ENCODE assay signal across 2 cellular contexts in genomic region chr19:6059996-6060599, GRCh38.
TF ChIP-seq lines count a peak whose summit lies in the region.

No MANE protein-coding gene starts in this region.

TF ChIP-seq in A549, 52 proteins besides CTCF, POLR2A, EP300 and RAD21 (continued from another document):
- TF ChIP-seq HOXA7 (CRISPR knock-in tag; IDR thresholded peaks at IDR 0.05) = no peak
- no peak for TF ChIP-seq MAZ (IDR thresholded peaks at IDR 0.05; ENCODE audit: borderline replicate concordance, low read depth, low read length)
- TF ChIP-seq, protein P1, sequence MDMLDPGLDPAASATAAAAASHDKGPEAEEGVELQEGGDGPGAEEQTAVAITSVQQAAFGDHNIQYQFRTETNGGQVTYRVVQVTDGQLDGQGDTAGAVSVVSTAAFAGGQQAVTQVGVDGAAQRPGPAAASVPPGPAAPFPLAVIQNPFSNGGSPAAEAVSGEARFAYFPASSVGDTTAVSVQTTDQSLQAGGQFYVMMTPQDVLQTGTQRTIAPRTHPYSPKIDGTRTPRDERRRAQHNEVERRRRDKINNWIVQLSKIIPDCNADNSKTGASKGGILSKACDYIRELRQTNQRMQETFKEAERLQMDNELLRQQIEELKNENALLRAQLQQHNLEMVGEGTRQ (IDR thresholded peaks at IDR 0.05) = no peak
- TF ChIP-seq, protein P2, sequence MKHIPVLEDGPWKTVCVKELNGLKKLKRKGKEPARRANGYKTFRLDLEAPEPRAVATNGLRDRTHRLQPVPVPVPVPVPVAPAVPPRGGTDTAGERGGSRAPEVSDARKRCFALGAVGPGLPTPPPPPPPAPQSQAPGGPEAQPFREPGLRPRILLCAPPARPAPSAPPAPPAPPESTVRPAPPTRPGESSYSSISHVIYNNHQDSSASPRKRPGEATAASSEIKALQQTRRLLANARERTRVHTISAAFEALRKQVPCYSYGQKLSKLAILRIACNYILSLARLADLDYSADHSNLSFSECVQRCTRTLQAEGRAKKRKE (CRISPR knock-in tag; IDR thresholded peaks at IDR 0.05; ENCODE audit: low read depth) = no peak
- TF ChIP-seq CHD4 (IDR thresholded peaks at IDR 0.05; ENCODE audit: borderline replicate concordance) = no peak
- TF ChIP-seq, protein P3, sequence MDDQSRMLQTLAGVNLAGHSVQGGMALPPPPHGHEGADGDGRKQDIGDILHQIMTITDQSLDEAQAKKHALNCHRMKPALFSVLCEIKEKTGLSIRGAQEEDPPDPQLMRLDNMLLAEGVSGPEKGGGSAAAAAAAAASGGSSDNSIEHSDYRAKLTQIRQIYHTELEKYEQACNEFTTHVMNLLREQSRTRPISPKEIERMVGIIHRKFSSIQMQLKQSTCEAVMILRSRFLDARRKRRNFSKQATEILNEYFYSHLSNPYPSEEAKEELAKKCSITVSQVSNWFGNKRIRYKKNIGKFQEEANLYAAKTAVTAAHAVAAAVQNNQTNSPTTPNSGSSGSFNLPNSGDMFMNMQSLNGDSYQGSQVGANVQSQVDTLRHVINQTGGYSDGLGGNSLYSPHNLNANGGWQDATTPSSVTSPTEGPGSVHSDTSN (IDR thresholded peaks at IDR 0.05) = no peak
- TF ChIP-seq, protein P4, sequence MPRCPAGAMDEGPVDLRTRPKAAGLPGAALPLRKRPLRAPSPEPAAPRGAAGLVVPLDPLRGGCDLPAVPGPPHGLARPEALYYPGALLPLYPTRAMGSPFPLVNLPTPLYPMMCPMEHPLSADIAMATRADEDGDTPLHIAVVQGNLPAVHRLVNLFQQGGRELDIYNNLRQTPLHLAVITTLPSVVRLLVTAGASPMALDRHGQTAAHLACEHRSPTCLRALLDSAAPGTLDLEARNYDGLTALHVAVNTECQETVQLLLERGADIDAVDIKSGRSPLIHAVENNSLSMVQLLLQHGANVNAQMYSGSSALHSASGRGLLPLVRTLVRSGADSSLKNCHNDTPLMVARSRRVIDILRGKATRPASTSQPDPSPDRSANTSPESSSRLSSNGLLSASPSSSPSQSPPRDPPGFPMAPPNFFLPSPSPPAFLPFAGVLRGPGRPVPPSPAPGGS (IDR thresholded peaks at IDR 0.05) = no peak
TF ChIP-seq in A549: peak in this region for 0.

TF ChIP-seq in HCT116, 20 proteins besides CTCF, POLR2A, EP300 and RAD21 (continued from another document):
- TF ChIP-seq, protein P5, sequence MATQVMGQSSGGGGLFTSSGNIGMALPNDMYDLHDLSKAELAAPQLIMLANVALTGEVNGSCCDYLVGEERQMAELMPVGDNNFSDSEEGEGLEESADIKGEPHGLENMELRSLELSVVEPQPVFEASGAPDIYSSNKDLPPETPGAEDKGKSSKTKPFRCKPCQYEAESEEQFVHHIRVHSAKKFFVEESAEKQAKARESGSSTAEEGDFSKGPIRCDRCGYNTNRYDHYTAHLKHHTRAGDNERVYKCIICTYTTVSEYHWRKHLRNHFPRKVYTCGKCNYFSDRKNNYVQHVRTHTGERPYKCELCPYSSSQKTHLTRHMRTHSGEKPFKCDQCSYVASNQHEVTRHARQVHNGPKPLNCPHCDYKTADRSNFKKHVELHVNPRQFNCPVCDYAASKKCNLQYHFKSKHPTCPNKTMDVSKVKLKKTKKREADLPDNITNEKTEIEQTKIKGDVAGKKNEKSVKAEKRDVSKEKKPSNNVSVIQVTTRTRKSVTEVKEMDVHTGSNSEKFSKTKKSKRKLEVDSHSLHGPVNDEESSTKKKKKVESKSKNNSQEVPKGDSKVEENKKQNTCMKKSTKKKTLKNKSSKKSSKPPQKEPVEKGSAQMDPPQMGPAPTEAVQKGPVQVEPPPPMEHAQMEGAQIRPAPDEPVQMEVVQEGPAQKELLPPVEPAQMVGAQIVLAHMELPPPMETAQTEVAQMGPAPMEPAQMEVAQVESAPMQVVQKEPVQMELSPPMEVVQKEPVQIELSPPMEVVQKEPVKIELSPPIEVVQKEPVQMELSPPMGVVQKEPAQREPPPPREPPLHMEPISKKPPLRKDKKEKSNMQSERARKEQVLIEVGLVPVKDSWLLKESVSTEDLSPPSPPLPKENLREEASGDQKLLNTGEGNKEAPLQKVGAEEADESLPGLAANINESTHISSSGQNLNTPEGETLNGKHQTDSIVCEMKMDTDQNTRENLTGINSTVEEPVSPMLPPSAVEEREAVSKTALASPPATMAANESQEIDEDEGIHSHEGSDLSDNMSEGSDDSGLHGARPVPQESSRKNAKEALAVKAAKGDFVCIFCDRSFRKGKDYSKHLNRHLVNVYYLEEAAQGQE (IDR thresholded peaks at IDR 0.05; ENCODE audit: low read depth) = no peak
- TF ChIP-seq JUND (IDR thresholded peaks at IDR 0.05) = no peak
- TF ChIP-seq MAX (IDR thresholded peaks at IDR 0.05) = no peak
- TF ChIP-seq CBX3 (IDR thresholded peaks at IDR 0.05; ENCODE audit: low read depth) = no peak
- no peak for TF ChIP-seq TCF7L2 (IDR thresholded peaks at IDR 0.05; ENCODE audit: borderline replicate concordance, extremely low read depth, insufficient read depth, insufficient read length)
- no peak for TF ChIP-seq ZFX (IDR thresholded peaks at IDR 0.05)
- TF ChIP-seq EGR1 (IDR thresholded peaks at IDR 0.05; ENCODE audit: low read depth) = no peak
- TF ChIP-seq CEBPB (IDR thresholded peaks at IDR 0.05; ENCODE audit: low read depth) = no peak
- no peak for TF ChIP-seq SIN3A (IDR thresholded peaks at IDR 0.05; ENCODE audit: low read depth)
